8 cellular contexts compared by ENCODE assay signal in genomic region chr12:132523576-132524331, GRCh38.
A peak's percentile ranks its signal among the peaks of the same experiment; 100 is the strongest.
DNase-seq lines count a peak whose midpoint lies in the region; ATAC-seq and TF ChIP-seq lines count a peak whose summit lies in the region.

No MANE protein-coding gene starts in this region.

- H3K4me3 ChIP-seq in BLaER1 treated with 17β-estradiol and CSF1 and Interleukin-3, amounts not matched to agents 10 nM and 100 nM = peak overlapping the region in 2 of 10 experiments; percentile 29 to 50; a peak in 2 of 20 replicates
- H3K4me3 ChIP-seq in cardiac fibroblast (replicated peaks in 1 of 2; ENCODE audit: low read depth in 2 of 2, low read length in 2 of 2) = no peak overlapping the region

- H3K4me1 ChIP-seq in BLaER1 treated with 17β-estradiol and CSF1 and Interleukin-3, amounts not matched to agents 10 nM and 100 nM = peaks cover 68 to 96% (median 92%) of the 10 kb centered on the region in 10 experiments

- peaks cover 19 to 100% (median 89%) of the 10 kb centered on the region in 11 experiments; a peak in 21 of 22 replicates for H4K20me1 ChIP-seq in BLaER1 treated with 17β-estradiol and CSF1 and Interleukin-3, amounts not matched to agents 10 nM and 100 nM

- H3K27me3 ChIP-seq in BLaER1 treated with 17β-estradiol and CSF1 and Interleukin-3, amounts not matched to agents 10 nM and 100 nM = peaks cover 0 to 11% (median 0%) of the 10 kb centered on the region in 11 experiments; a peak in 3 of 22 replicates
- H3K27me3 ChIP-seq in layer of hippocampus (ENCODE audit: control insufficient read depth, insufficient read depth, low read length) = no peaks in the 10 kb centered on the region

- peak overlapping the region in 1 of 11 experiments; percentile 46; a peak in 1 of 22 replicates for H3K27ac ChIP-seq in BLaER1 treated with 17β-estradiol and CSF1 and Interleukin-3, amounts not matched to agents 10 nM and 100 nM
- peak overlapping the region; percentile 46 for H3K27ac ChIP-seq in layer of hippocampus (ENCODE audit: low read depth, low read length)

- H3K9ac ChIP-seq in BLaER1 treated with 17β-estradiol and CSF1 and Interleukin-3, amounts not matched to agents 10 nM and 100 nM = peak overlapping the region in 3 of 11 experiments; percentile 34 to 54 (median 43); a peak in 6 of 22 replicates

- peaks cover 6 to 10% (median 8%) of the 10 kb centered on the region in 11 experiments; a peak in 19 of 22 replicates for H3K9me3 ChIP-seq in BLaER1 treated with 17β-estradiol and CSF1 and Interleukin-3, amounts not matched to agents 10 nM and 100 nM (replicated peaks in 1 of 11)

- no peak for ATAC-seq in GM21528 (IDR thresholded peaks at IDR 0.05; ENCODE audit: low FRiP score, unreplicated experiment)

- peaks cover 0 to 16% (median 8%) of the 10 kb centered on the region in 11 experiments; a peak in 16 of 22 replicates for H3K36me3 ChIP-seq in BLaER1 treated with 17β-estradiol and CSF1 and Interleukin-3, amounts not matched to agents 10 nM and 100 nM

- H3K4me2 ChIP-seq in BLaER1 treated with 17β-estradiol and CSF1 and Interleukin-3, amounts not matched to agents 10 nM and 100 nM = peak overlapping the region; percentile 40 to 99 (median 88)

- TF ChIP-seq CTCF in cardiac fibroblast (IDR thresholded peaks at IDR 0.05; ENCODE audit: low read depth, low read length) = peak; percentile 87

- DNase-seq in GM19240 (ENCODE audit: insufficient read length, low spot score) (peak; percentile 92), NCI-H1694 (lab: John Stamatoyannopoulos, UW) (peak; percentile 45), cardiac fibroblast (ENCODE audit: low read depth in 2 of 2) (peak; percentile 52 to 53)
- peak; percentile 77 for DNase-seq in activated CD4-positive, CD25-positive, alpha-beta regulatory T cell treated with anti-CD3 and anti-CD28 coated beads, Interleukin-2, amount 50 U/mL, for 72 hours
- peak; percentile 67 to 73 for DNase-seq in stimulated activated CD4-positive, alpha-beta T cell treated with anti-CD3 and anti-CD28 coated beads, Interleukin-4, amount 100 ng/mL, for 48 hours (ENCODE audit: low read depth in 2 of 2)
